In genomic region chr5:107456281-107456715, GRCh38 we compare ENCODE assay signal across 10 cellular contexts.
DNase-seq lines count a peak whose midpoint lies in the region; ATAC-seq and TF ChIP-seq lines count a peak whose summit lies in the region.
"Had no signal": no experiment of that assay in that cellular context is flagged by ENCODE, and none has a peak within 500 bp of the region (broad histone marks: within the 10 kb centered on the region; RNA-seq: fewer than 3 reads in every experiment).

No MANE protein-coding gene starts in this region.

- H3K9ac ChIP-seq in IMR-90 (ENCODE audit: low read depth, low read length) (no peak overlapping the region), GM23248 (no peak overlapping the region)

- H2BK15ac ChIP-seq in IMR-90 (ENCODE audit: low read depth, low read length), result peak overlapping the region; percentile 29; the same call in 1 of the 3 replicates

- 0 out of 2 replicates have a peak overlapping the region, but pooled peaks have one; percentile 32 for H3K14ac ChIP-seq in IMR-90 (replicated peaks; ENCODE audit: low read depth, low read length)

- H4K91ac ChIP-seq in IMR-90 (ENCODE audit: insufficient read depth, low read depth, low read length), result peak overlapping the region; percentile 2

- H4K20me1 ChIP-seq in IMR-90 (ENCODE audit: insufficient read depth, low read length) (no peaks in the 10 kb centered on the region), GM23248 (ENCODE audit: insufficient read depth) (no peaks in the 10 kb centered on the region)

- H2BK5ac ChIP-seq in IMR-90 (ENCODE audit: low read depth, low read length, poor library complexity, severe bottlenecking), result no peak overlapping the region

- no peaks in the 10 kb centered on the region for H3K79me2 ChIP-seq in GM23248 (ENCODE audit: insufficient read depth)

- H3K36me3 ChIP-seq in HEK293 (ENCODE audit: control insufficient read depth in 2 of 2, insufficient read depth in 1 of 2, low read length in 2 of 2), result no peaks in the 10 kb centered on the region
- no peaks in the 10 kb centered on the region for H3K36me3 ChIP-seq in IMR-90 (ENCODE audit: control insufficient read depth, insufficient read depth, low read length)
- H3K36me3 ChIP-seq in GM23248 (ENCODE audit: low read depth), result no peaks in the 10 kb centered on the region
- H3K36me3 ChIP-seq: left lung, thoracic aorta had no signal

- CTCF ChIA-PET in HEK293 (lab: Yijun Ruan, JAX), result interaction anchor here (0.6 to 0.7 kb wide), 2 partner anchors 147 to 534 kb away, joined by 3 read pairs; no protein-coding TSS in a partner anchor
- CTCF ChIA-PET in IMR-90 (lab: Yijun Ruan, JAX), result interaction anchor here (0.9 to 1.8 kb wide), 2 partner anchors 14 to 15 kb away, joined by 3 to 4 read pairs; no protein-coding TSS in a partner anchor

- H3K56ac ChIP-seq in IMR-90 (ENCODE audit: extremely low read depth, insufficient read depth, low read length), result no peak overlapping the region

- H3K4me1 ChIP-seq in HEK293 (ENCODE audit: control insufficient read depth, insufficient read depth, low read length), result peaks cover 21% of the 10 kb centered on the region
- H3K4me1 ChIP-seq in IMR-90 (ENCODE audit: control insufficient read depth, insufficient read depth, low read length), result peaks cover 8% of the 10 kb centered on the region
- H3K4me1 ChIP-seq in GM23248 (ENCODE audit: insufficient read depth), result 0 out of 2 replicates have a peak, but pooled peaks cover 7% of the 10 kb centered on the region

- peak overlapping the region; percentile 73 for H2BK120ac ChIP-seq in IMR-90 (ENCODE audit: low read depth, low read length)

- H2BK20ac ChIP-seq in IMR-90 (ENCODE audit: low read depth, low read length), result peak overlapping the region; percentile 78

- no peaks in the 10 kb centered on the region for H3K9me3 ChIP-seq in HEK293 (ENCODE audit: control insufficient read depth, insufficient read depth, low read depth, low read length)
- no peaks in the 10 kb centered on the region for H3K9me3 ChIP-seq in IMR-90 (ENCODE audit: control insufficient read depth, insufficient read depth, low read length)
- H3K9me3 ChIP-seq in GM23248 (ENCODE audit: low read depth), result no peaks in the 10 kb centered on the region
- H3K9me3 ChIP-seq: left lung, thoracic aorta had no signal

- POLR2A ChIA-PET in HEK293 (lab: Yijun Ruan, JAX), result interaction anchor here (1.0 to 2.9 kb wide), 2 partner anchors 9 to 13 kb away, joined by 3 to 14 read pairs; no protein-coding TSS in a partner anchor
- POLR2A ChIA-PET in IMR-90 (lab: Charles Lee; ENCODE audit: unreplicated experiment), result interaction anchor here (0.6 kb wide), 2 partner anchors 33 to 45 kb away, joined by 3 to 11 read pairs; no protein-coding TSS in a partner anchor

- 0 out of 4 replicates have a peak, but pooled peaks cover 0 to 4% of the 10 kb centered on the region in 2 experiments for H3K79me1 ChIP-seq in IMR-90 (ENCODE audit: low read depth in 1 of 2, low read length in 2 of 2)

- no peak overlapping the region for H2AFZ ChIP-seq in IMR-90 (replicated peaks; ENCODE audit: low read length, poor library complexity)
- no peak overlapping the region for H2AFZ ChIP-seq in GM23248

- H3K27me3 ChIP-seq in IMR-90 (ENCODE audit: control insufficient read depth, insufficient read depth, low read length) (no peaks in the 10 kb centered on the region), GM23248 (replicated peaks; ENCODE audit: insufficient read depth) (peaks cover 52% of the 10 kb centered on the region)
- H3K27me3 ChIP-seq: left lung had no signal

- no peaks in the 10 kb centered on the region for H3K9me2 ChIP-seq in GM23248 (ENCODE audit: insufficient read depth)

- H4K5ac ChIP-seq in IMR-90 (ENCODE audit: low read depth, low read length), result peak overlapping the region; percentile 64

- peak overlapping the region; percentile 93 for H3K18ac ChIP-seq in IMR-90 (ENCODE audit: low read depth, low read length)

- H3F3A ChIP-seq in GM23248 (ENCODE audit: insufficient read depth), result no peaks in the 10 kb centered on the region

- no peak overlapping the region for H3K4me3 ChIP-seq in HEK293 (ENCODE audit: low read depth, low read length)
- H3K4me3 ChIP-seq in IMR-90 (ENCODE audit: insufficient read depth, low read depth, low read length), result no peak overlapping the region
- no peak overlapping the region for H3K4me3 ChIP-seq in GM23248
- H3K4me3 ChIP-seq: left lung, thoracic aorta had no signal

- peak overlapping the region; percentile 55 for H3K4ac ChIP-seq in IMR-90 (ENCODE audit: low read depth, low read length)

- peaks cover 3% of the 10 kb centered on the region; the same call in 1 of the 2 replicates for H3K9me1 ChIP-seq in IMR-90 (ENCODE audit: insufficient read depth, low read length)

- TF ChIP-seq RAD21 in IMR-90 (IDR thresholded peaks at IDR 0.05; ENCODE audit: low read length), result no peak

- in situ Hi-C loops in IMR-90 (cut with MboI; ENCODE audit: low sequenced_read_pairs) (no loop called here), GM23248 (cut with MboI) (no loop called here)

- no peak overlapping the region for H3K27ac ChIP-seq in HEK293 (ENCODE audit: extremely low read depth, low read depth, low read length)
- peak overlapping the region; percentile 34; the same call in 1 of the 2 replicates for H3K27ac ChIP-seq in IMR-90 (ENCODE audit: insufficient read depth, low read length)
- no peak overlapping the region for H3K27ac ChIP-seq in GM23248
- H3K27ac ChIP-seq: left lung, thoracic aorta had no signal

- no TSS peak for BruUV-seq in IMR-90 (replicated peaks; lab: Mats Ljungman, UMichigan)

- DNase-seq in IMR-90 (peak; percentile 31), fibroblast of gingiva (ENCODE audit: low read depth) (peak; percentile 30), COR-L47 (lab: John Stamatoyannopoulos, UW) (no peak), GM23248 (no peak), NCI-H82 treated with DMSO at 0.1 percent for 48 hours (lab: John Stamatoyannopoulos, UW; ENCODE audit: unreplicated experiment) (no peak)
- DNase-seq in activated CD4-positive, alpha-beta T cell treated with anti-CD3 and anti-CD28 coated beads for 1 hour, result no peak
- DNase-seq: left lung had no signal

- H4K8ac ChIP-seq in IMR-90 (ENCODE audit: low read depth in 2 of 2, low read length in 2 of 2), result peak overlapping the region in 1 of 2 experiments; percentile 50; a peak in 1 of 4 replicates

- H3K23ac ChIP-seq in IMR-90 (ENCODE audit: low read depth, low read length), result no peak overlapping the region

- intact Hi-C loops in IMR-90 (cut with micrococcal nuclease), result loop anchor here (2.0 kb wide), 1 partner anchor 69 kb away; no protein-coding TSS in a partner anchor

- no peak for TF ChIP-seq POLR2A in IMR-90 (IDR thresholded peaks at IDR 0.05; ENCODE audit: low read depth, low read length)

- peak; percentile 80 for ATAC-seq in GM18868 (IDR thresholded peaks at IDR 0.05; ENCODE audit: unreplicated experiment)
- peak; percentile 75 for ATAC-seq in IMR-90 (ENCODE audit: low read depth)

- H2AK9ac ChIP-seq in IMR-90 (replicated peaks; ENCODE audit: low read depth, low read length, poor library complexity), result no peak overlapping the region

- dilution Hi-C loops in IMR-90 (cut with HindIII; ENCODE audit: low sequenced_read_pairs, unreplicated experiment), result no loop called here

- TF ChIP-seq CTCF in HEK293 (tag by site-specific recombination; IDR thresholded peaks at IDR 0.05), result no peak
- no peak for TF ChIP-seq CTCF in IMR-90 (conservative IDR thresholded peaks at IDR 0.05; ENCODE audit: low read depth, low read length)

- peak overlapping the region; percentile 52 for H2AK5ac ChIP-seq in IMR-90 (ENCODE audit: low read depth, low read length)

- peak overlapping the region; percentile 80 for H3K4me2 ChIP-seq in IMR-90 (ENCODE audit: low read depth, low read length)
- H3K4me2 ChIP-seq in GM23248 (ENCODE audit: unreplicated experiment), result no peak overlapping the region

TF ChIP-seq in HEK293, 187 proteins besides CTCF, POLR2A, EP300 and RAD21 (continues in another document):
- no peak for TF ChIP-seq ZNF776 (tag by site-specific recombination; IDR thresholded peaks at IDR 0.05; ENCODE audit: borderline replicate concordance)
- TF ChIP-seq ZFP69B (tag by site-specific recombination; IDR thresholded peaks at IDR 0.05), result peak; percentile 72; the same call in 1 of the 2 replicates
- TF ChIP-seq ZBTB44 (tag by site-specific recombination; IDR thresholded peaks at IDR 0.05), result no peak

TF ChIP-seq in IMR-90, 13 proteins besides CTCF, POLR2A, EP300 and RAD21:
- TF ChIP-seq RFX5 (IDR thresholded peaks at IDR 0.05; ENCODE audit: low read depth, low read length) (no peak), CHD1 (IDR thresholded peaks at IDR 0.05; ENCODE audit: low read depth, low read length) (no peak), ELK1 (IDR thresholded peaks at IDR 0.05; ENCODE audit: borderline replicate concordance, low read depth, low read length) (no peak), FOS (IDR thresholded peaks at IDR 0.05; ENCODE audit: low read depth, low read length) (no peak), CEBPB (IDR thresholded peaks at IDR 0.05; ENCODE audit: low read depth, low read length) (no peak), BHLHE40 (IDR thresholded peaks at IDR 0.05; ENCODE audit: low read depth, low read length) (no peak), SMC3 (IDR thresholded peaks at IDR 0.05; ENCODE audit: low read depth, low read length) (no peak), RCOR1 (IDR thresholded peaks at IDR 0.05; ENCODE audit: insufficient replicate concordance, low read length) (no peak), MAFK (IDR thresholded peaks at IDR 0.05; ENCODE audit: low read depth, low read length) (no peak), USF2 (IDR thresholded peaks at IDR 0.05; ENCODE audit: low read depth, low read length) (no peak), NFE2L2 (IDR thresholded peaks at IDR 0.05; ENCODE audit: low read depth, low read length) (no peak), MAZ (IDR thresholded peaks at IDR 0.05; ENCODE audit: borderline replicate concordance, low read depth, low read length) (no peak), MXI1 (IDR thresholded peaks at IDR 0.05; ENCODE audit: borderline replicate concordance, low read depth, low read length) (no peak)

Comparison
In these comparisons a context has a peak if more than half of its experiments do, and no peak if none do; other contexts are left out.
1. DNase-seq: peak in IMR-90 (single experiment) and fibroblast of gingiva (single experiment); none in activated CD4-positive, alpha-beta T cell treated with anti-CD3 and anti-CD28 coated beads for 1 hour (single experiment), COR-L47 (single experiment), GM23248 (single experiment) and NCI-H82 treated with DMSO at 0.1 percent for 48 hours (single experiment).